8 cellular contexts compared by ENCODE assay signal in genomic region chrX:38754102-38754790, GRCh38. TPM values are rescaled to one million over a fixed set of nuclear protein-coding genes. Genes with fewer than 3 reads are reported as not detected.
DNase-seq lines count a peak whose midpoint lies in the region; ATAC-seq and TF ChIP-seq lines count a peak whose summit lies in the region.

No MANE protein-coding gene starts in this region.

- peaks cover 4% of the 10 kb centered on the region for H3K4me1 Mint-ChIP-seq in progenitor cell of endocrine pancreas (ENCODE audit: low read depth)

- ATAC-seq in HG02852 (IDR thresholded peaks at IDR 0.05; ENCODE audit: unreplicated experiment) (no peak), GM18505 (IDR thresholded peaks at IDR 0.05; ENCODE audit: unreplicated experiment) (no peak)

- TF ChIP-seq POLR2A in GM18505 (IDR thresholded peaks at IDR 0.05; ENCODE audit: borderline replicate concordance, extremely low read depth, insufficient read depth, insufficient read length): no peak

- in situ Hi-C loops in GM13977 (cut with MboI; ENCODE audit: low pct_unique_long_range_greater_than_20kb, low sequenced_read_pairs, unreplicated experiment): loop anchor here (10.0 to 25.0 kb wide), 2 partner anchors 231 to 383 kb away; no protein-coding TSS in a partner anchor

- no peak overlapping the region for H3K27ac Mint-ChIP-seq in progenitor cell of endocrine pancreas

- TF ChIP-seq CTCF in GM13977 (IDR thresholded peaks at IDR 0.05; ENCODE audit: extremely low read depth, insufficient read depth, missing control alignments): peak; percentile 64
- peak; percentile 71 for TF ChIP-seq CTCF in progenitor cell of endocrine pancreas (IDR thresholded peaks at IDR 0.05; ENCODE audit: unreplicated experiment)

- H3K36me3 Mint-ChIP-seq in progenitor cell of endocrine pancreas (ENCODE audit: insufficient read depth): no peaks in the 10 kb centered on the region

- peaks cover 31% of the 10 kb centered on the region for H3K9me3 Mint-ChIP-seq in progenitor cell of endocrine pancreas (ENCODE audit: low read depth)

- no peak overlapping the region for H3K4me3 Mint-ChIP-seq in progenitor cell of endocrine pancreas (ENCODE audit: low read depth)

- H3K27me3 Mint-ChIP-seq in progenitor cell of endocrine pancreas: peaks cover 3% of the 10 kb centered on the region

- DNase-seq in AML-193 (lab: John Stamatoyannopoulos, UW): peak; percentile 23 to 24
- DNase-seq in GM13977 (ENCODE audit: low spot score): peak; percentile 22
- peak; percentile 23 for DNase-seq in NCI-H2107 (lab: John Stamatoyannopoulos, UW)
- peak; percentile 9 to 39 for DNase-seq in activated CD4-positive, alpha-beta T cell treated with anti-CD3 and anti-CD28 coated beads for 4 hours
- peak; percentile 47 for DNase-seq in fibroblast of the conjunctiva (ENCODE audit: low read depth)
- DNase-seq in progenitor cell of endocrine pancreas (ENCODE audit: low spot score, unreplicated experiment): no peak

RNA-seq across cellular contexts. Expression of gene MID1IP1, which starts 47.0 kb away (rescaled TPM):
- 29.7 and 31.1 TPM in 2 replicates for total RNA-seq in progenitor cell of endocrine pancreas
